23 cellular contexts compared by ENCODE assay signal in genomic region chr1:54239603-54240002, GRCh38. TPM values are rescaled to one million over a fixed set of nuclear protein-coding genes. Genes with fewer than 3 reads are reported as not detected.
A peak's percentile ranks its signal among the peaks of the same experiment; 100 is the strongest.
DNase-seq lines count a peak whose midpoint lies in the region; ATAC-seq and TF ChIP-seq lines count a peak whose summit lies in the region.
"Had no signal": no experiment of that assay in that cellular context is flagged by ENCODE, and none has a peak within 500 bp of the region (broad histone marks: within the 10 kb centered on the region; RNA-seq: fewer than 3 reads in every experiment).

No MANE protein-coding gene starts in this region.

- ATAC-seq in GM18502 (IDR thresholded peaks at IDR 0.05; ENCODE audit: poor library complexity, unreplicated experiment) (no peak), HG02885 (IDR thresholded peaks at IDR 0.05; ENCODE audit: poor library complexity, unreplicated experiment) (no peak)
- ATAC-seq: mucosa of descending colon had no signal

- H3K27ac ChIP-seq in temporal lobe (ENCODE audit: low read depth, low read length) (peak overlapping the region; percentile 50), brain microvascular endothelial cell (no peak overlapping the region)
- H3K27ac ChIP-seq: Peyer's patch had no signal

- H3K27me3 ChIP-seq in brain microvascular endothelial cell (replicated peaks): no peaks in the 10 kb centered on the region
- H3K27me3 ChIP-seq: Peyer's patch had no signal

- no peak for TF ChIP-seq CTCF in brain microvascular endothelial cell (IDR thresholded peaks at IDR 0.05; ENCODE audit: low read depth, low read length, missing control alignments)

- no peak overlapping the region for H3K4me3 ChIP-seq in brain microvascular endothelial cell (ENCODE audit: low read depth, low read length)
- H3K4me3 ChIP-seq: HAP-1, mucosa of descending colon, Peyer's patch had no signal

- in situ Hi-C loops in brain microvascular endothelial cell (cut with HindIII; ENCODE audit: low pct_ligation_motif_present, low sequenced_read_pairs): no loop called here

- DNase-seq in amygdala (lab: John Stamatoyannopoulos, UW) (peak in 36 of 56 donors; percentile 8 to 73 (median 44)), cerebellum (ENCODE audit: low spot score) (peak; percentile 46), medulla oblongata (ENCODE audit: extremely low spot score) (peak; percentile 51), brain microvascular endothelial cell (no peak)
- DNase-seq: activated gamma-delta T cell treated with Interleukin-2 at 50 U/mL for 16 hours; activated T-cell treated with anti-CD3 and anti-CD28 coated beads, Interleukin-2, amount 50 U/mL, for 24 hours; CD4-positive, alpha-beta T cell; cerebellar nuclear complex; effector CD8-positive, alpha-beta T cell; EL; erythroblast; foreskin fibroblast; islet precursor cell; Karpas-422; mucosa of descending colon; MV-4-11; NCI-H1694; NCI-H524 treated with DMSO at 0.1 percent for 48 hours; Peyer's patch had no signal

- peaks cover 12% of the 10 kb centered on the region for H3K36me3 ChIP-seq in brain microvascular endothelial cell (replicated peaks)

RNA-seq across cellular contexts. Expression of gene MRPL37, which starts 39.6 kb away (rescaled TPM):
- total RNA-seq in cerebellum: 22.3 TPM
- 19.7 TPM for total RNA-seq in temporal lobe

RNA-seq across cellular contexts. Expression of gene CYB5RL, which starts 39.8 kb away (rescaled TPM):
- total RNA-seq in cerebellum (5.7 TPM), temporal lobe (3.9 TPM)
